Comparison of ENCODE assay signal across 25 cellular contexts in the genomic region with DNA sequence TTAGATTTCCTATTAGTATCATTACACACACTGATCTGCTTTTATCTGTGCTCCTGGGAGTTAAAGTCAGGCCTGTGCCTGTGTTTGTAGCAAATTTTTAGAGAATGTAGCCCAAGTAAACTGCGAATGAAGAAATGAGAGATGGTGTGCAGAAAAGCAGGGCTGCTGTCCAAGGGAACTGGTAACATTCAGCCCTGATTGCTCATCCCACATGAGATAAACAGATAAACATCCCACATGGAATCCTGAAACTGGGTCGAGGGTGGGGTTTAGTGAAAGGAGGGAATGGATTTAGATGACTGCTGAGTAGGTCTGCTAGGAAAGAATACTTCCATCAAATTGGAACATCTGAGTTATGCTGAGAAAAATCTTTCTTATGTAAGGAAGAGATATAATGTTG.
A peak's percentile ranks its signal among the peaks of the same experiment; 100 is the strongest.
DNase-seq lines count a peak whose midpoint lies in the region; ATAC-seq and TF ChIP-seq lines count a peak whose summit lies in the region.
"Had no signal": no experiment of that assay in that cellular context is flagged by ENCODE, and none has a peak within 500 bp of the region (broad histone marks: within the 10 kb centered on the region; RNA-seq: fewer than 3 reads in every experiment).

No MANE protein-coding gene starts in this region.

- no peak overlapping the region for H3K4me3 ChIP-seq in AG04450 (ENCODE audit: low read depth, low read length)
- H3K4me3 ChIP-seq in MG63: no peak overlapping the region
- H3K4me3 ChIP-seq: right atrium auricular region, SK-N-MC, uterus had no signal

- DNase-seq in AG04450 (ENCODE audit: low read depth, low spot score): peak; percentile 6
- DNase-seq in ELR (ENCODE audit: low read depth): peak; percentile 24
- peak; percentile 16 for DNase-seq in MG63
- DNase-seq in fibroblast of peridontal ligament (ENCODE audit: extremely low read depth): peak; percentile 24
- no peak for DNase-seq in activated CD8-positive, alpha-beta memory T cell treated with anti-CD3 and anti-CD28 coated beads, Interleukin-2, amount 50 U/mL, for 48 hours
- DNase-seq in DMS79 (lab: John Stamatoyannopoulos, UW): no peak
- DNase-seq: activated B cell treated with CpG ODN at 0.5 μM for 24 hours; activated CD4-positive, alpha-beta T cell treated with anti-CD3 and anti-CD28 coated beads, Interleukin-2, amount 50 U/mL, for 1 hour; activated gamma-delta T cell treated with Interleukin-2 at 50 U/mL for 16 hours; activated naive CD8-positive, alpha-beta T cell treated with anti-CD3 and anti-CD28 coated beads, Interleukin-2, amount 10 ng/mL, durations not matched to agents 7 days and 5 days; activated T-cell treated with anti-CD3 and anti-CD28 coated beads, Interleukin-2, amount 50 U/mL, for 24 hours; CD8-positive, alpha-beta memory T cell; DMS 273 treated with DMSO at 0.1 percent for 48 hours; Kasumi-1; NCI-H146; stimulated activated CD4-positive, alpha-beta T cell treated with anti-CD3 and anti-CD28 coated beads, Interleukin-1b, Interleukin-23, amount 100 ng/mL, for 48 hours; stimulated activated naive CD8-positive, alpha-beta T cell treated with anti-CD3 and anti-CD28 coated beads, Interleukin-15, amount 100 ng/mL, for 72 hours; uterus had no signal

- CTCF ChIA-PET in AG04450 (lab: Charles Lee): no interaction called here

- H3K27me3 ChIP-seq in AG04450 (ENCODE audit: control insufficient read depth, insufficient read depth, low read length) (no peaks in the 10 kb centered on the region), MG63 (no peaks in the 10 kb centered on the region)
- H3K27me3 ChIP-seq: right atrium auricular region, uterus had no signal

- POLR2A ChIA-PET in AG04450 (lab: Yijun Ruan, JAX): no interaction called here

- no peak for TF ChIP-seq POLR2A in GM18505 (IDR thresholded peaks at IDR 0.05; ENCODE audit: borderline replicate concordance, extremely low read depth, insufficient read depth, insufficient read length)

- no peak for ATAC-seq in GM21367 (IDR thresholded peaks at IDR 0.05; ENCODE audit: unreplicated experiment)
- no peak for ATAC-seq in GM18505 (IDR thresholded peaks at IDR 0.05; ENCODE audit: unreplicated experiment)
- ATAC-seq: HCT116; left lobe of liver; stimulated activated naive CD8-positive, alpha-beta T cell treated with anti-CD3 and anti-CD28 coated beads, Interleukin-15, amount 100 ng/mL, for 72 hours had no signal

- H3K27ac ChIP-seq in AG04450 (ENCODE audit: low read depth, low read length): no peak overlapping the region
- H3K27ac ChIP-seq: parathyroid adenoma, right atrium auricular region, SK-N-MC, uterus had no signal

- H3K9me3 ChIP-seq in AG04450 (ENCODE audit: control insufficient read depth, insufficient read depth, low read length) (no peaks in the 10 kb centered on the region; the same call in 1 of the 2 replicates), MG63 (no peaks in the 10 kb centered on the region)
- H3K9me3 ChIP-seq: right atrium auricular region, uterus had no signal

- H3K36me3 ChIP-seq in MG63: no peaks in the 10 kb centered on the region
- H3K36me3 ChIP-seq: right atrium auricular region, uterus had no signal

- TF ChIP-seq CTCF in AG04450 (IDR thresholded peaks at IDR 0.05; ENCODE audit: low read depth, low read length): no peak

Comparison
In these comparisons a context has a peak if more than half of its experiments do, and no peak if none do; other contexts are left out.
1. DNase-seq: peak in AG04450 (single experiment), ELR (single experiment), MG63 (single experiment) and fibroblast of peridontal ligament (single experiment); none in activated CD8-positive, alpha-beta memory T cell treated with anti-CD3 and anti-CD28 coated beads, Interleukin-2, amount 50 U/mL, for 48 hours (single experiment) and DMS79 (single experiment).